Comparison of ENCODE assay signal across 30 cellular contexts in genomic region chr10:121864168-121864567, GRCh38.
"Had no signal": no experiment of that assay in that cellular context is flagged by ENCODE, and none has a peak within 500 bp of the region (broad histone marks: within the 10 kb centered on the region; RNA-seq: fewer than 3 reads in every experiment).

No MANE protein-coding gene starts in this region.

- H3K27me3 ChIP-seq: adrenal gland, body of pancreas, esophagus muscularis mucosa, foreskin keratinocyte, gastrocnemius medialis, heart left ventricle had no signal

- H3K9me3 ChIP-seq: adrenal gland, body of pancreas, esophagus muscularis mucosa, gastrocnemius medialis, heart left ventricle had no signal

- DNase-seq: activated B cell treated with CpG ODN at 0.5 μM for 24 hours; activated CD4-positive, alpha-beta T cell treated with anti-CD3 and anti-CD28 coated beads for 48 hours; activated CD4-positive, alpha-beta T cell treated with anti-CD3 and anti-CD28 coated beads, Interleukin-2, amount 50 U/mL, for 1 hour; activated CD4-positive, alpha-beta T cell treated with anti-CD3 and anti-CD28 coated beads, Interleukin-2, amount 50 U/mL, for 48 hours; activated CD8-positive, alpha-beta memory T cell treated with anti-CD3 and anti-CD28 coated beads for 24 hours; activated CD8-positive, alpha-beta T cell treated with anti-CD3 and anti-CD28 coated beads for 36 hours; activated effector memory CD4-positive, alpha-beta T cell treated with Interleukin-2 at 50 U/mL for 16 hours; activated gamma-delta T cell treated with Interleukin-2 at 50 U/mL for 16 hours; activated naive CD4-positive, alpha-beta T cell treated with anti-CD3 and anti-CD28 coated beads, Interleukin-2, amount 50 U/mL, for 16 hours; activated naive CD4-positive, alpha-beta T cell treated with Interleukin-2 at 50 U/mL for 16 hours; activated T-cell treated with anti-CD3 and anti-CD28 coated beads, Interleukin-2, amount 50 U/mL, for 4 hours; adrenal gland; amygdala; aorta; body of pancreas; caudate nucleus; cortex of kidney; dermis blood vessel endothelial cell; effector CD4-positive, alpha-beta T cell; effector memory CD8-positive, alpha-beta T cell; erythroblast; foreskin keratinocyte; gastrocnemius medialis; glutamatergic neuron; heart left ventricle; T1000; WERI-Rb-1 had no signal

- H3K27ac ChIP-seq: adrenal gland, body of pancreas, esophagus muscularis mucosa, foreskin keratinocyte, gastrocnemius medialis, heart left ventricle, WERI-Rb-1 had no signal

- H3K4me3 ChIP-seq: adrenal gland, body of pancreas, esophagus muscularis mucosa, gastrocnemius medialis, heart left ventricle had no signal

- H3K4me1 ChIP-seq: adrenal gland, body of pancreas, esophagus muscularis mucosa, foreskin keratinocyte, gastrocnemius medialis had no signal

- ATAC-seq: activated CD4-positive, CD25-positive, alpha-beta regulatory T cell treated with anti-CD3 and anti-CD28 coated beads, Interleukin-2, amount 50 U/mL, for 24 hours; activated CD8-positive, alpha-beta T cell treated with anti-CD3 and anti-CD28 coated beads for 36 hours; activated T-cell treated with anti-CD3 and anti-CD28 coated beads, Interleukin-2, amount 50 U/mL, for 4 hours; activated T-helper 17 cell treated with anti-CD3 and anti-CD28 coated beads, Interleukin-2, amount 50 U/mL, for 72 hours; body of pancreas; effector memory CD8-positive, alpha-beta T cell; foreskin keratinocyte; gastrocnemius medialis; heart left ventricle had no signal
